In the genomic region with DNA sequence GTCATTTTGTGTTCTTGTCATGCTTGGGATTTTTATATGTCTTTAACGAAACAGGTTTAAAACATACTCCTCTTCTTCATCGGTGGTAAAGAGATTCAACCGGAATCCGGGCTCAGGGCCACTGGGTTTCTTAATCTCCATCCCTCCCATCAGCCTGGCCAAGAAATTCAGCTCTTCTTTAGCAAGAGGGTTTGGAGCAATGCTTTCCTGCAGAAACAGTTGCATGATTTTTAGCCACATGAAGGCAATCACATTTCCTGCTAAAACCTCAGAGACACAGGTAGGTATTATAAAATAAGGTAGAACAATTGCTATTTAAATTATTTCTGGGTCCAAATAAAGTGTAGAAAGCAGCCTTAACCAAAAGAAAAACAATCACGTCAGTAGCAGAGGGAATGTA, we compare ENCODE assay signal across 9 cellular contexts. TPM values are rescaled to one million over a fixed set of nuclear protein-coding genes. Genes with fewer than 3 reads are reported as not detected.
A peak's percentile ranks its signal among the peaks of the same experiment; 100 is the strongest.
DNase-seq lines count a peak whose midpoint lies in the region; TF ChIP-seq lines count a peak whose summit lies in the region.
"Had no signal": no experiment of that assay in that cellular context is flagged by ENCODE, and none has a peak within 500 bp of the region (broad histone marks: within the 10 kb centered on the region; RNA-seq: fewer than 3 reads in every experiment).

No MANE protein-coding gene starts in this region.

- no peaks in the 10 kb centered on the region for H3K9me2 ChIP-seq in GM23248 (ENCODE audit: insufficient read depth)

- peak overlapping the region; percentile 19 for H3K4me2 ChIP-seq in BLaER1
- H3K4me2 ChIP-seq in GM23248 (ENCODE audit: unreplicated experiment), result peak overlapping the region; percentile 4

- H3K4me3 Mint-ChIP-seq in activated naive CD8-positive, alpha-beta T cell treated with anti-CD3 and anti-CD28 coated beads for 36 hours, result no peak overlapping the region
- H3K4me3 Mint-ChIP-seq in mesothelial cell of epicardium, result no peak overlapping the region

- H3K36me3 Mint-ChIP-seq in activated naive CD8-positive, alpha-beta T cell treated with anti-CD3 and anti-CD28 coated beads for 36 hours, result no peaks in the 10 kb centered on the region
- H3K36me3 Mint-ChIP-seq in mesothelial cell of epicardium, result peaks cover 17% of the 10 kb centered on the region

- no peaks in the 10 kb centered on the region for H3K9me3 Mint-ChIP-seq in activated naive CD8-positive, alpha-beta T cell treated with anti-CD3 and anti-CD28 coated beads for 36 hours
- no peaks in the 10 kb centered on the region for H3K9me3 Mint-ChIP-seq in mesothelial cell of epicardium

- H3K4me1 Mint-ChIP-seq in activated naive CD8-positive, alpha-beta T cell treated with anti-CD3 and anti-CD28 coated beads for 36 hours, result peaks cover 9% of the 10 kb centered on the region
- peaks cover 8% of the 10 kb centered on the region for H3K4me1 Mint-ChIP-seq in mesothelial cell of epicardium

- H3K4me3 ChIP-seq in BLaER1, result no peak overlapping the region
- no peak overlapping the region for H3K4me3 ChIP-seq in GM23248
- H3K4me3 ChIP-seq: skin epidermis had no signal

- DNase-seq in GM23248 (peak; percentile 58), mesothelial cell of epicardium (ENCODE audit: low spot score in 2 of 2, unreplicated experiment in 2 of 2) (no peak), UCSD-AML1 (lab: John Stamatoyannopoulos, UW; ENCODE audit: unreplicated experiment) (no peak), HK-2 (ENCODE audit: unreplicated experiment) (no peak), substantia nigra (lab: John Stamatoyannopoulos, UW) (no peak), NCI-H526 treated with DMSO at 0.1 percent for 48 hours (lab: John Stamatoyannopoulos, UW) (no peak)
- DNase-seq in activated naive CD8-positive, alpha-beta T cell treated with anti-CD3 and anti-CD28 coated beads for 36 hours, result no peak

- H3K36me3 ChIP-seq in BLaER1 (no peaks in the 10 kb centered on the region), GM23248 (ENCODE audit: low read depth) (0 out of 2 replicates have a peak, but pooled peaks cover 10% of the 10 kb centered on the region)

- no peak overlapping the region for H2AFZ ChIP-seq in GM23248

- H3K27ac Mint-ChIP-seq in activated naive CD8-positive, alpha-beta T cell treated with anti-CD3 and anti-CD28 coated beads for 36 hours, result peak overlapping the region; percentile 85
- H3K27ac Mint-ChIP-seq in mesothelial cell of epicardium, result peak overlapping the region; percentile 63

- H3K27ac ChIP-seq in BLaER1 (no peak overlapping the region), GM23248 (no peak overlapping the region), substantia nigra (ENCODE audit: low read depth, low read length, poor library complexity, severe bottlenecking) (no peak overlapping the region)

- TF ChIP-seq CTCF in mesothelial cell of epicardium (IDR thresholded peaks at IDR 0.05; ENCODE audit: unreplicated experiment), result no peak

- H3K9ac ChIP-seq in BLaER1 (no peak overlapping the region), GM23248 (no peak overlapping the region)

- H3K9me3 ChIP-seq in BLaER1, result no peaks in the 10 kb centered on the region
- no peaks in the 10 kb centered on the region for H3K9me3 ChIP-seq in GM23248 (ENCODE audit: low read depth)

- H3K27me3 ChIP-seq in BLaER1 (no peaks in the 10 kb centered on the region), GM23248 (replicated peaks; ENCODE audit: insufficient read depth) (no peaks in the 10 kb centered on the region)

- no peaks in the 10 kb centered on the region for H3K79me2 ChIP-seq in GM23248 (ENCODE audit: insufficient read depth)

- H4K20me1 ChIP-seq in BLaER1 (no peaks in the 10 kb centered on the region), GM23248 (ENCODE audit: insufficient read depth) (no peaks in the 10 kb centered on the region)

- in situ Hi-C loops in GM23248 (cut with MboI), result no loop called here

- no peaks in the 10 kb centered on the region for H3K27me3 Mint-ChIP-seq in activated naive CD8-positive, alpha-beta T cell treated with anti-CD3 and anti-CD28 coated beads for 36 hours
- no peaks in the 10 kb centered on the region for H3K27me3 Mint-ChIP-seq in mesothelial cell of epicardium (ENCODE audit: low read depth)

- 12 to 24% methylated on average over 5 of the region's 5 CpGs for WGBS in GM23248 (ENCODE audit: low coverage in 1 of 2, low lambda C conversion rate in 2 of 2, missing lambda C conversion rate in 2 of 2), 2 experiments

- H3K4me1 ChIP-seq in BLaER1 (peaks cover 5% of the 10 kb centered on the region), GM23248 (ENCODE audit: insufficient read depth) (peaks cover 7% of the 10 kb centered on the region)

- no peaks in the 10 kb centered on the region for H3F3A ChIP-seq in GM23248 (ENCODE audit: insufficient read depth)

RNA-seq across cellular contexts. Expression of gene LSM10, which starts 22.7 kb away (rescaled TPM):
- 4.6 and 10.4 TPM in 2 replicates for total RNA-seq in GM23248 (2014; rRNA removed; shearing (Covaris generic))
- 72.5 and 80.2 TPM in 2 replicates for polyA plus RNA-seq in GM23248 (2016; fragmentation: Nextera tagmentation; extraction: Ambion mirVana)
- 10 to 100 TPM; 64.1 to 66.8 TPM for total RNA-seq in activated naive CD8-positive, alpha-beta T cell treated with anti-CD3 and anti-CD28 coated beads for 36 hours
- 24.7 to 26.1 TPM (median 26.0 TPM) in 3 replicates for total RNA-seq in mesothelial cell of epicardium

RNA-seq across cellular contexts. Expression of gene OSCP1, which starts 29.8 kb away (rescaled TPM):
- 6.6 and 6.9 TPM in 2 replicates for total RNA-seq in GM23248 (2014; rRNA removed; shearing (Covaris generic))
- 9.9 and 10.2 TPM in 2 replicates for polyA plus RNA-seq in GM23248 (2016; fragmentation: Nextera tagmentation; extraction: Ambion mirVana)
- total RNA-seq in activated naive CD8-positive, alpha-beta T cell treated with anti-CD3 and anti-CD28 coated beads for 36 hours, result 1 to 10 TPM; 2.4 to 2.7 TPM
- 7.0 to 8.9 TPM (median 7.3 TPM) in 3 replicates for total RNA-seq in mesothelial cell of epicardium

RNA-seq across cellular contexts. Expression of gene STK40, which starts 34.7 kb away (rescaled TPM):
- total RNA-seq in GM23248 (2014; rRNA removed; shearing (Covaris generic)), result 11.1 and 16.4 TPM in 2 replicates
- polyA plus RNA-seq in GM23248 (2016; fragmentation: Nextera tagmentation; extraction: Ambion mirVana), result 15.3 and 16.2 TPM in 2 replicates
- total RNA-seq in activated naive CD8-positive, alpha-beta T cell treated with anti-CD3 and anti-CD28 coated beads for 36 hours, result 10 to 100 TPM; 43.1 to 51.5 TPM
- total RNA-seq in mesothelial cell of epicardium, result 40.1 to 43.6 TPM (median 42.7 TPM) in 3 replicates

RNA-seq across cellular contexts. Expression of gene MRPS15, which starts 43.8 kb away (rescaled TPM):
- 37.9 and 53.7 TPM in 2 replicates for total RNA-seq in GM23248 (2014; rRNA removed; shearing (Covaris generic))
- polyA plus RNA-seq in GM23248 (2016; fragmentation: Nextera tagmentation; extraction: Ambion mirVana), result 103 and 107 TPM in 2 replicates
- 100 to 1,000 TPM; 137 to 149 TPM for total RNA-seq in activated naive CD8-positive, alpha-beta T cell treated with anti-CD3 and anti-CD28 coated beads for 36 hours
- total RNA-seq in mesothelial cell of epicardium, result 48.0 to 55.5 TPM (median 53.6 TPM) in 3 replicates
